28 cellular contexts compared by ENCODE assay signal in genomic region chr1:54584575-54584974, GRCh38. TPM values are rescaled to one million over a fixed set of nuclear protein-coding genes. Genes with fewer than 3 reads are reported as not detected.
"Had no signal": no experiment of that assay in that cellular context is flagged by ENCODE, and none has a peak within 500 bp of the region (broad histone marks: within the 10 kb centered on the region; RNA-seq: fewer than 3 reads in every experiment).

No MANE protein-coding gene starts in this region.

- H3K4me3 Mint-ChIP-seq: activated naive CD4-positive, alpha-beta T cell treated with anti-CD3 and anti-CD28 coated beads for 36 hours; activated naive CD8-positive, alpha-beta T cell treated with anti-CD3 and anti-CD28 coated beads, Interleukin-2, amount 50 U/mL, for 24 hours; naive thymus-derived CD4-positive, alpha-beta T cell; T-helper 17 cell had no signal

- H3K79me2 ChIP-seq: parathyroid adenoma had no signal

- H3K36me3 Mint-ChIP-seq: naive thymus-derived CD4-positive, alpha-beta T cell had no signal

- H3K36me3 ChIP-seq: lower lobe of right lung, thyroid gland, upper lobe of right lung had no signal

- H3K27ac Mint-ChIP-seq: activated naive CD4-positive, alpha-beta T cell treated with anti-CD3 and anti-CD28 coated beads for 36 hours; activated naive CD8-positive, alpha-beta T cell treated with anti-CD3 and anti-CD28 coated beads, Interleukin-2, amount 50 U/mL, for 24 hours; naive thymus-derived CD4-positive, alpha-beta T cell; T-helper 17 cell had no signal

- H3K9me3 ChIP-seq: body of pancreas, lower lobe of right lung, mucosa of descending colon, thyroid gland, upper lobe of right lung had no signal

- H3K9me3 Mint-ChIP-seq: activated naive CD4-positive, alpha-beta T cell treated with anti-CD3 and anti-CD28 coated beads for 36 hours; activated naive CD8-positive, alpha-beta T cell treated with anti-CD3 and anti-CD28 coated beads, Interleukin-2, amount 50 U/mL, for 24 hours; naive thymus-derived CD4-positive, alpha-beta T cell had no signal

- H3K4me3 ChIP-seq: body of pancreas, cardiac muscle cell, lower lobe of right lung, mucosa of descending colon, SK-N-MC, thyroid gland, upper lobe of right lung had no signal

- H2AFZ ChIP-seq: parathyroid adenoma had no signal

- H3K27me3 ChIP-seq: body of pancreas, cardiac muscle cell, thyroid gland, upper lobe of right lung had no signal

- H3K27me3 Mint-ChIP-seq: activated naive CD8-positive, alpha-beta T cell treated with anti-CD3 and anti-CD28 coated beads, Interleukin-2, amount 50 U/mL, for 24 hours; naive thymus-derived CD4-positive, alpha-beta T cell; T-helper 17 cell had no signal

- H3K27ac ChIP-seq: body of pancreas, lower lobe of right lung, parathyroid adenoma, SK-N-MC, upper lobe of right lung had no signal

- DNase-seq: activated CD4-positive, alpha-beta T cell treated with anti-CD3 and anti-CD28 coated beads for 4 hours; activated CD4-positive, alpha-beta T cell treated with anti-CD3 and anti-CD28 coated beads, Interleukin-2, amount 50 U/mL, for 48 hours; activated CD4-positive, CD25-positive, alpha-beta regulatory T cell; activated naive CD4-positive, alpha-beta T cell treated with anti-CD3 and anti-CD28 coated beads for 36 hours; activated naive CD8-positive, alpha-beta T cell treated with anti-CD3 and anti-CD28 coated beads, Interleukin-2, amount 50 U/mL, for 24 hours; activated T-cell treated with anti-CD3 and anti-CD28 coated beads, Interleukin-2, amount 50 U/mL, for 48 hours; body of pancreas; dermis blood vessel endothelial cell; effector memory CD4-positive, alpha-beta T cell; foreskin melanocyte; left colon; lower lobe of right lung; mesendoderm; mucosa of descending colon; naive thymus-derived CD4-positive, alpha-beta T cell; stimulated activated CD4-positive, alpha-beta T cell treated with anti-CD3 and anti-CD28 coated beads, Interleukin-4, amount 100 ng/mL, for 24 hours; stimulated activated naive CD4-positive, alpha-beta T cell treated with Interleukin-2 at 50 U/mL for 16 hours; SW 1271; T-helper 17 cell; thyroid gland; upper lobe of right lung had no signal

- ATAC-seq: activated naive CD8-positive, alpha-beta T cell treated with anti-CD3 and anti-CD28 coated beads, Interleukin-2, amount 50 U/mL, for 24 hours; body of pancreas; esophagus mucosa; left colon; lower lobe of right lung; mucosa of descending colon; naive thymus-derived CD4-positive, alpha-beta T cell; T-helper 17 cell; upper lobe of right lung had no signal

RNA-seq across cellular contexts. Expression of gene FAM151A, which starts 38.8 kb away (rescaled TPM):
- total RNA-seq: activated naive CD4-positive, alpha-beta T cell treated with anti-CD3 and anti-CD28 coated beads for 36 hours; body of pancreas; chondrocyte; dermis blood vessel endothelial cell; endothelial cell of umbilical vein; esophagus mucosa; lower lobe of right lung; naive thymus-derived CD4-positive, alpha-beta T cell; renal cortical epithelial cell; T-helper 17 cell; thyroid gland; upper lobe of right lung had no signal
- polyA plus RNA-seq: endothelial cell of umbilical vein; naive thymus-derived CD4-positive, alpha-beta T cell had no signal

RNA-seq across cellular contexts. Expression of gene MROH7, which starts 57.0 kb away (rescaled TPM):
- total RNA-seq: renal cortical epithelial cell had no signal
- polyA plus RNA-seq: naive thymus-derived CD4-positive, alpha-beta T cell had no signal
